In the genomic region with DNA sequence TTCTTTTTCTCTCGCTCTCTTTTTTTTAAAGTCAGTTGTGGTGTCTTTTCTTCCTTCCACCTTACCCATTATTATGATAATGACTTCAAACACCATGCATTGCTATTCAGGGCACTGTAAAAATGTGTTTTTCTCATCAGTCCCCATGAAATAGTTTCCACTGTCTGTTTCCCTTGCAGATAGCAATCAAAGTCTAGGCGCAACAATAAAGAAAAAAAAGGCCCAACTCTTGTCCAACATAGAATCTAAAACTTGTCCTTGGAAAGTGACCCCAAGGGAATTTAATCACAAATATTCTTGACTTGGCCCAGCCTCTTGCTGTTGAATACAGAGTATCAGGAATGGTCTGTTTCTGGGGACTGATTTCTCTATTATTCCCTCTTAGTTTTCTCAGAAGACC, we compare ENCODE assay signal across 13 cellular contexts.
DNase-seq lines count a peak whose midpoint lies in the region; ATAC-seq and TF ChIP-seq lines count a peak whose summit lies in the region.
"Had no signal": no experiment of that assay in that cellular context is flagged by ENCODE, and none has a peak within 500 bp of the region (broad histone marks: within the 10 kb centered on the region; RNA-seq: fewer than 3 reads in every experiment).

No MANE protein-coding gene starts in this region.

- H3K9ac ChIP-seq in subcutaneous abdominal adipose tissue (ENCODE audit: low read length in 5 of 5) = no peak overlapping the region
- H3K9ac ChIP-seq: BLaER1 treated with 17β-estradiol and CSF1 and Interleukin-3, amounts not matched to agents 10 nM and 100 nM had no signal

- no peaks in the 10 kb centered on the region for H3K27me3 ChIP-seq in heart right ventricle
- H3K27me3 ChIP-seq in subcutaneous abdominal adipose tissue (ENCODE audit: control insufficient read depth in 5 of 5, insufficient read depth in 4 of 5, low read length in 5 of 5) = no peaks in the 10 kb centered on the region
- no peaks in the 10 kb centered on the region for H3K27me3 ChIP-seq in thyroid gland
- H3K27me3 ChIP-seq: BLaER1 treated with 17β-estradiol and CSF1 and Interleukin-3, amounts not matched to agents 10 nM and 100 nM had no signal

- DNase-seq in heart right ventricle (peak in 1 of 2 donors; percentile 12), Right ventricle myocardium inferior (ENCODE audit: missing footprints) (no peak), dermis microvascular lymphatic vessel endothelial cell (ENCODE audit: low read depth in 2 of 2) (peak; percentile 41 to 56), left ventricle myocardium superior (no peak), thyroid gland (no peak), activated gamma-delta T cell treated with Interleukin-2 at 50 U/mL for 16 hours (no peak)
- no peak for DNase-seq in activated CD4-positive, CD25-positive, alpha-beta regulatory T cell (lab: John Stamatoyannopoulos, UW)
- DNase-seq: ACHN; CD4-positive, CD25-positive, alpha-beta regulatory T cell; DMS79 had no signal

- H3K4me3 ChIP-seq in heart right ventricle (no peak overlapping the region), subcutaneous abdominal adipose tissue (ENCODE audit: low read depth in 1 of 5, low read length in 5 of 5) (no peak overlapping the region), thyroid gland (replicated peaks in 1 of 3) (no peak overlapping the region)
- H3K4me3 ChIP-seq: BLaER1 treated with 17β-estradiol and CSF1 and Interleukin-3, amounts not matched to agents 10 nM and 100 nM; GM12878 had no signal

- TF ChIP-seq CTCF in heart right ventricle (IDR thresholded peaks at IDR 0.05) = no peak
- no peak for TF ChIP-seq CTCF in thyroid gland (IDR thresholded peaks at IDR 0.05)

- WGBS in heart right ventricle, 2 donors = 48 to 56% methylated on average over 2 of the region's 2 CpGs
- 71 to 80% methylated on average over 2 of the region's 2 CpGs for WGBS in thyroid gland, 2 donors

- TF ChIP-seq POLR2A in thyroid gland (IDR thresholded peaks at IDR 0.05) = no peak

- ATAC-seq in heart right ventricle (peak; percentile 54 to 90 (median 78)), Right ventricle myocardium inferior (no peak), left ventricle myocardium superior (peak; percentile 57)
- ATAC-seq: GM12878 had no signal

- H3K9me3 ChIP-seq in heart right ventricle = no peaks in the 10 kb centered on the region
- H3K9me3 ChIP-seq in subcutaneous abdominal adipose tissue (ENCODE audit: control insufficient read depth in 5 of 5, low read length in 5 of 5) = no peaks in the 10 kb centered on the region
- H3K9me3 ChIP-seq in thyroid gland = no peaks in the 10 kb centered on the region
- H3K9me3 ChIP-seq: BLaER1 treated with 17β-estradiol and CSF1 and Interleukin-3, amounts not matched to agents 10 nM and 100 nM had no signal

- H3K4me1 ChIP-seq in heart right ventricle = peaks cover 0 to 50% (median 21%) of the 10 kb centered on the region in 9 donors
- H3K4me1 ChIP-seq in subcutaneous abdominal adipose tissue (ENCODE audit: control insufficient read depth in 5 of 5, insufficient read depth in 5 of 5, low read length in 5 of 5) = peaks cover 0 to 23% (median 13%) of the 10 kb centered on the region in 5 donors
- peaks cover 1 to 5% of the 10 kb centered on the region in 2 donors for H3K4me1 ChIP-seq in thyroid gland
- H3K4me1 ChIP-seq: BLaER1 treated with 17β-estradiol and CSF1 and Interleukin-3, amounts not matched to agents 10 nM and 100 nM had no signal

- H3K36me3 ChIP-seq in heart right ventricle = no peaks in the 10 kb centered on the region
- H3K36me3 ChIP-seq in subcutaneous abdominal adipose tissue (ENCODE audit: control insufficient read depth in 5 of 5, insufficient read depth in 5 of 5, low read length in 5 of 5) = no peaks in the 10 kb centered on the region
- no peaks in the 10 kb centered on the region for H3K36me3 ChIP-seq in thyroid gland
- H3K36me3 ChIP-seq: BLaER1 treated with 17β-estradiol and CSF1 and Interleukin-3, amounts not matched to agents 10 nM and 100 nM had no signal

- peak overlapping the region in 5 of 10 donors; percentile 37 to 70 (median 53) for H3K27ac ChIP-seq in heart right ventricle
- peak overlapping the region; percentile 34 for H3K27ac ChIP-seq in subcutaneous abdominal adipose tissue (ENCODE audit: low read depth, low read length)
- no peak overlapping the region for H3K27ac ChIP-seq in thyroid gland
- H3K27ac ChIP-seq: BLaER1 treated with 17β-estradiol and CSF1 and Interleukin-3, amounts not matched to agents 10 nM and 100 nM had no signal

- intact Hi-C loops in heart right ventricle (cut with DNase I) (loop anchor here in 6 of 10 donors (2.0 to 10.0 kb wide), 7 partner anchors 90 to 385 kb away; partner anchors contain the start of gene PLPP3 (in 4 of the 6)), Right ventricle myocardium inferior (cut with DNase I) (loop anchor here (10.0 kb wide), 1 partner anchor 88 kb away; no protein-coding TSS in a partner anchor), left ventricle myocardium superior (cut with micrococcal nuclease) (no loop called here), thyroid gland (cut with DNase I) (no loop called here)

Comparison
In these comparisons a context has a peak if more than half of its experiments do, and no peak if none do; other contexts are left out.
1. intact Hi-C loops: an anchor here in heart right ventricle (2.0 to 10.0 kb wide) and Right ventricle myocardium inferior (10.0 kb wide); none called in left ventricle myocardium superior and thyroid gland.
2. DNase-seq: peak in dermis microvascular lymphatic vessel endothelial cell (2 of 2); none in Right ventricle myocardium inferior (single experiment), left ventricle myocardium superior (single experiment), thyroid gland (0 of 2), activated CD4-positive, CD25-positive, alpha-beta regulatory T cell (0 of 4) and activated gamma-delta T cell treated with Interleukin-2 at 50 U/mL for 16 hours (single experiment).